ENCODE assay signal across 30 cellular contexts in the genomic region with DNA sequence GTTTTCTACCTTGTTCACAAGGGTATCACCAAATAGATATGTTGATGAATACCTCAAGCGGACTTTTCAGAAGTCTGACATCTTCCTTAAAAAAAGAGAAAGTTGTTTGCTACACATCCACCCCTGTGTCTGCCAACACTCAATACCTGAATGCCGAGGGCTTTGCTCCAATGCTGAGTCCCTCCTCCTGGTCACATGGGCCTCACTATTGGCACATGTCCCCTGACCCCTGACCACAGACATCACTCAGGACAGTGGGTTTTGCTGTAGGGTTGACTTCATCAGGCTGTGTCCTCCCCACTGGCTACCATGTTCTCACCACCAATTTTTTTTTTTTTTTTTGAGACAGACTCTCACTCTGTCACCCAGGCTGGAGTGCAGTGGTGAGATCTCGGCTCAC.
"Had no signal": no experiment of that assay in that cellular context is flagged by ENCODE, and none has a peak within 500 bp of the region (broad histone marks: within the 10 kb centered on the region; RNA-seq: fewer than 3 reads in every experiment).

No MANE protein-coding gene starts in this region.

- H3K36me3 ChIP-seq: brain microvascular endothelial cell, SJSA1 had no signal

- H3K27me3 Mint-ChIP-seq: activated CD4-positive, alpha-beta memory T cell treated with anti-CD3 and anti-CD28 coated beads for 36 hours; activated CD4-positive, alpha-beta T cell treated with anti-CD3 and anti-CD28 coated beads for 36 hours; activated CD4-positive, alpha-beta T cell treated with anti-CD3 and anti-CD28 coated beads, Interleukin-2, amount 10 ng/mL, durations not matched to agents 7 days and 5 days; activated CD8-positive, alpha-beta memory T cell treated with anti-CD3 and anti-CD28 coated beads, Interleukin-2, amount 10 ng/mL, durations not matched to agents 7 days and 5 days; activated naive CD8-positive, alpha-beta T cell treated with anti-CD3 and anti-CD28 coated beads for 36 hours had no signal

- H3K9me3 ChIP-seq: SJSA1, SK-N-SH had no signal

- H3K9me2 ChIP-seq: SK-N-SH had no signal

- H3K4me3 Mint-ChIP-seq: activated CD4-positive, alpha-beta memory T cell treated with anti-CD3 and anti-CD28 coated beads for 36 hours; activated CD4-positive, alpha-beta T cell treated with anti-CD3 and anti-CD28 coated beads for 36 hours; activated CD4-positive, alpha-beta T cell treated with anti-CD3 and anti-CD28 coated beads, Interleukin-2, amount 10 ng/mL, durations not matched to agents 7 days and 5 days; activated CD8-positive, alpha-beta memory T cell treated with anti-CD3 and anti-CD28 coated beads, Interleukin-2, amount 10 ng/mL, durations not matched to agents 7 days and 5 days; activated naive CD8-positive, alpha-beta T cell treated with anti-CD3 and anti-CD28 coated beads for 36 hours; T-helper 1 cell treated with Interleukin-12 subunit alpha and Interleukin-12 subunit beta and Interleukin-4 antibody, amounts not matched to agents 30 μg/mL and 1 μg/mL, for 36 hours had no signal

- H3K4me2 ChIP-seq: SK-N-SH had no signal

- H3K27ac ChIP-seq: brain microvascular endothelial cell, SJSA1 had no signal

- H3K27ac Mint-ChIP-seq: activated CD4-positive, alpha-beta memory T cell treated with anti-CD3 and anti-CD28 coated beads for 36 hours; activated CD4-positive, alpha-beta T cell treated with anti-CD3 and anti-CD28 coated beads for 36 hours; activated CD4-positive, alpha-beta T cell treated with anti-CD3 and anti-CD28 coated beads, Interleukin-2, amount 10 ng/mL, durations not matched to agents 7 days and 5 days; activated CD8-positive, alpha-beta memory T cell treated with anti-CD3 and anti-CD28 coated beads, Interleukin-2, amount 10 ng/mL, durations not matched to agents 7 days and 5 days; activated naive CD8-positive, alpha-beta T cell treated with anti-CD3 and anti-CD28 coated beads for 36 hours; T-helper 1 cell treated with Interleukin-12 subunit alpha and Interleukin-12 subunit beta and Interleukin-4 antibody, amounts not matched to agents 30 μg/mL and 1 μg/mL, for 36 hours had no signal

- H3K27me3 ChIP-seq: brain microvascular endothelial cell, SJSA1 had no signal

- H3K4me3 ChIP-seq: SJSA1 had no signal

- DNase-seq: activated CD4-positive, alpha-beta memory T cell treated with anti-CD3 and anti-CD28 coated beads for 36 hours; activated CD4-positive, alpha-beta T cell treated with anti-CD3 and anti-CD28 coated beads for 36 hours; activated CD4-positive, alpha-beta T cell treated with anti-CD3 and anti-CD28 coated beads, Interleukin-2, amount 10 ng/mL, durations not matched to agents 7 days and 5 days; activated CD8-positive, alpha-beta memory T cell treated with anti-CD3 and anti-CD28 coated beads for 24 hours; activated CD8-positive, alpha-beta memory T cell treated with anti-CD3 and anti-CD28 coated beads, Interleukin-2, amount 10 ng/mL, durations not matched to agents 7 days and 5 days; activated CD8-positive, alpha-beta memory T cell treated with anti-CD3 and anti-CD28 coated beads, Interleukin-2, amount 50 U/mL, for 48 hours; activated effector memory CD4-positive, alpha-beta T cell treated with anti-CD3 and anti-CD28 coated beads, Interleukin-2, amount 50 U/mL, for 16 hours; activated naive CD4-positive, alpha-beta T cell; activated naive CD4-positive, alpha-beta T cell treated with anti-CD3 and anti-CD28 coated beads, Interleukin-2, amount 50 U/mL, for 16 hours; activated naive CD8-positive, alpha-beta T cell treated with anti-CD3 and anti-CD28 coated beads for 36 hours; activated T-cell treated with anti-CD3 and anti-CD28 coated beads, Interleukin-2, amount 50 U/mL, for 48 hours; amniotic stem cell; aorta; brain microvascular endothelial cell; central memory CD4-positive, alpha-beta T cell; KBM-7; NCI-H1105 treated with DMSO at 0.1 percent for 48 hours; NCI-H1436; NCI-H1694; NCI-H1930; NCI-H2081 treated with DMSO at 0.1 percent for 48 hours; NCI-H345; NCI-H524 treated with DMSO at 0.1 percent for 48 hours; NK-92 treated with Interleukin-12 subunit alpha and Interleukin-12 subunit beta, amount 100 ng/mL, for 24 hours; OCI-M1; SHP77 treated with DMSO at 0.1 percent for 48 hours; SK-N-SH had no signal

- ATAC-seq: activated CD4-positive, alpha-beta T cell treated with anti-CD3 and anti-CD28 coated beads for 36 hours; activated CD8-positive, alpha-beta memory T cell treated with anti-CD3 and anti-CD28 coated beads, Interleukin-2, amount 10 ng/mL, durations not matched to agents 7 days and 5 days had no signal

- H3K9ac ChIP-seq: SK-N-SH had no signal

- H3K9me3 Mint-ChIP-seq: activated CD4-positive, alpha-beta memory T cell treated with anti-CD3 and anti-CD28 coated beads for 36 hours; activated CD4-positive, alpha-beta T cell treated with anti-CD3 and anti-CD28 coated beads, Interleukin-2, amount 10 ng/mL, durations not matched to agents 7 days and 5 days; T-helper 1 cell treated with Interleukin-12 subunit alpha and Interleukin-12 subunit beta and Interleukin-4 antibody, amounts not matched to agents 30 μg/mL and 1 μg/mL, for 36 hours; T-helper 2 cell treated with Interferon-gamma antibody and Interleukin-4, amounts not matched to agents 5 μg/mL and 100 μg/mL, for 36 hours had no signal
